In genomic region chr21:37675202-37675801, GRCh38 we compare ENCODE assay signal across 8 cellular contexts.
A peak's percentile ranks its signal among the peaks of the same experiment; 100 is the strongest.
DNase-seq lines count a peak whose midpoint lies in the region; ATAC-seq and TF ChIP-seq lines count a peak whose summit lies in the region.

No MANE protein-coding gene starts in this region.

- DNase-seq in AG09319 (ENCODE audit: extremely low read depth, low read depth) (no peak), NT2/D1 (ENCODE audit: low read depth, low spot score) (peak; percentile 71), foreskin keratinocyte (no peak), osteoblast (ENCODE audit: insufficient read length, low spot score, missing footprints) (peak; percentile 88), transverse colon (peak; percentile 45)

- peak overlapping the region; percentile 34 for H3K4me2 ChIP-seq in osteoblast (ENCODE audit: insufficient read depth, low read length)

- H3K27me3 Mint-ChIP-seq in activated T-helper 17 cell treated with anti-CD3 and anti-CD28 coated beads, Interleukin-2, amount 50 U/mL, for 72 hours: peaks cover 33% of the 10 kb centered on the region

- ATAC-seq in activated T-helper 17 cell treated with anti-CD3 and anti-CD28 coated beads, Interleukin-2, amount 50 U/mL, for 72 hours (replicated peaks): peak; percentile 57
- ATAC-seq in foreskin keratinocyte (peak; percentile 54), GM21528 (IDR thresholded peaks at IDR 0.05; ENCODE audit: low FRiP score, unreplicated experiment) (no peak)

- no peaks in the 10 kb centered on the region for H3K9me3 Mint-ChIP-seq in activated T-helper 17 cell treated with anti-CD3 and anti-CD28 coated beads, Interleukin-2, amount 50 U/mL, for 72 hours

- H3K4me1 Mint-ChIP-seq in activated T-helper 17 cell treated with anti-CD3 and anti-CD28 coated beads, Interleukin-2, amount 50 U/mL, for 72 hours: peaks cover 5% of the 10 kb centered on the region

- CTCF ChIA-PET in HEK293 (lab: Yijun Ruan, JAX): interaction anchor here (0.5 to 3.2 kb wide), 45 partner anchors 8 to 1032 kb away, joined by 3 to 29 read pairs (median 4); no protein-coding TSS in a partner anchor

- POLR2A ChIA-PET in HEK293 (lab: Yijun Ruan, JAX): no interaction called here

- H3K4me1 ChIP-seq in HEK293 (ENCODE audit: control insufficient read depth, insufficient read depth, low read length) (no peaks in the 10 kb centered on the region), NT2/D1 (ENCODE audit: insufficient read depth, insufficient read length) (peaks cover 8% of the 10 kb centered on the region), foreskin keratinocyte (no peaks in the 10 kb centered on the region), osteoblast (ENCODE audit: insufficient read depth, low read length) (peaks cover 9% of the 10 kb centered on the region), transverse colon (peaks cover 0 to 3% (median 1%) of the 10 kb centered on the region in 4 donors)

- intact Hi-C loops in transverse colon (cut with DNase I; ENCODE audit: low total_unique reads): no loop called here

- no peaks in the 10 kb centered on the region for H3K9me3 ChIP-seq in HEK293 (ENCODE audit: control insufficient read depth, insufficient read depth, low read depth, low read length)
- no peaks in the 10 kb centered on the region for H3K9me3 ChIP-seq in NT2/D1 (ENCODE audit: insufficient read depth, low read length)
- H3K9me3 ChIP-seq in osteoblast (ENCODE audit: low read depth, low read length): no peaks in the 10 kb centered on the region
- no peaks in the 10 kb centered on the region for H3K9me3 ChIP-seq in transverse colon

- H4K20me1 ChIP-seq in osteoblast (ENCODE audit: insufficient read depth, low read length): no peaks in the 10 kb centered on the region

- no peak for TF ChIP-seq EP300 in transverse colon (IDR thresholded peaks at IDR 0.05; ENCODE audit: low read depth)

- TF ChIP-seq POLR2A in transverse colon (IDR thresholded peaks at IDR 0.05): no peak

- 18% methylated on average over 25 of the region's 35 CpGs; no CpG with 5 or more reads in 1 of the 2 donors for WGBS in transverse colon (ENCODE audit: low coverage in 1 of 2), 2 donors

- peak; percentile 96 for TF ChIP-seq CTCF in AG09319 (IDR thresholded peaks at IDR 0.05; ENCODE audit: low read depth, low read length)
- TF ChIP-seq CTCF in HEK293 (tag by site-specific recombination; IDR thresholded peaks at IDR 0.05): peak; percentile 93
- TF ChIP-seq CTCF in foreskin keratinocyte (conservative IDR thresholded peaks at IDR 0.05): peak; percentile 87
- peak; percentile 85 for TF ChIP-seq CTCF in osteoblast (IDR thresholded peaks at IDR 0.05; ENCODE audit: extremely low read depth, low read depth, low read length)
- peak; percentile 62 to 94 (median 93) for TF ChIP-seq CTCF in transverse colon (IDR thresholded peaks at IDR 0.05)

- no peak overlapping the region for H3K4me3 ChIP-seq in HEK293 (ENCODE audit: low read depth, low read length)
- H3K4me3 ChIP-seq in NT2/D1 (ENCODE audit: insufficient read length, low read depth): peak overlapping the region; percentile 17
- peak overlapping the region; percentile 24 for H3K4me3 ChIP-seq in osteoblast (ENCODE audit: insufficient read depth, low read length)
- no peak overlapping the region for H3K4me3 ChIP-seq in transverse colon

- H3K36me3 ChIP-seq in HEK293 (ENCODE audit: control insufficient read depth in 2 of 2, insufficient read depth in 1 of 2, low read length in 2 of 2): no peaks in the 10 kb centered on the region
- no peaks in the 10 kb centered on the region for H3K36me3 ChIP-seq in NT2/D1 (ENCODE audit: insufficient read depth, insufficient read length, low read length)
- no peaks in the 10 kb centered on the region for H3K36me3 ChIP-seq in osteoblast (ENCODE audit: insufficient read depth, low read length)
- no peaks in the 10 kb centered on the region for H3K36me3 ChIP-seq in transverse colon

- H3K9ac ChIP-seq in NT2/D1 (ENCODE audit: insufficient read length, low read depth): peak overlapping the region; percentile 62

- in situ Hi-C loops in transverse colon (cut with MboI; ENCODE audit: low pct_ligation_motif_present in 1 of 4, low pct_unique_long_range_greater_than_20kb in 1 of 4, low sequenced_read_pairs in 3 of 4): loop anchor here in 1 of 4 donors (25.0 kb wide), 1 partner anchor 687 kb away; no protein-coding TSS in a partner anchor

- H3K4me3 Mint-ChIP-seq in activated T-helper 17 cell treated with anti-CD3 and anti-CD28 coated beads, Interleukin-2, amount 50 U/mL, for 72 hours: no peak overlapping the region

- H2AFZ ChIP-seq in osteoblast (ENCODE audit: low read length): peak overlapping the region; percentile 64

- H3K79me2 ChIP-seq in osteoblast (ENCODE audit: insufficient read depth, low read length): no peaks in the 10 kb centered on the region

- peaks cover 35% of the 10 kb centered on the region for H3K27me3 ChIP-seq in NT2/D1 (ENCODE audit: insufficient read depth, insufficient read length)
- H3K27me3 ChIP-seq in foreskin keratinocyte: peaks cover 41% of the 10 kb centered on the region
- peaks cover 40% of the 10 kb centered on the region for H3K27me3 ChIP-seq in osteoblast (ENCODE audit: insufficient read depth, low read length)
- H3K27me3 ChIP-seq in transverse colon: peaks cover 24% of the 10 kb centered on the region

- no peak overlapping the region for H3K27ac ChIP-seq in HEK293 (ENCODE audit: extremely low read depth, low read depth, low read length)
- no peak overlapping the region for H3K27ac ChIP-seq in foreskin keratinocyte
- no peak overlapping the region for H3K27ac ChIP-seq in osteoblast (ENCODE audit: low read depth, low read length)
- H3K27ac ChIP-seq in transverse colon: no peak overlapping the region

- H3K27ac Mint-ChIP-seq in activated T-helper 17 cell treated with anti-CD3 and anti-CD28 coated beads, Interleukin-2, amount 50 U/mL, for 72 hours: no peak overlapping the region

- H3K36me3 Mint-ChIP-seq in activated T-helper 17 cell treated with anti-CD3 and anti-CD28 coated beads, Interleukin-2, amount 50 U/mL, for 72 hours (ENCODE audit: low read depth): no peaks in the 10 kb centered on the region

TF ChIP-seq in HEK293, 187 proteins besides CTCF, POLR2A, EP300 and RAD21:
- TF ChIP-seq ZNF768 (tag by site-specific recombination; IDR thresholded peaks at IDR 0.05) (no peak), ZBTB10 (tag by site-specific recombination; IDR thresholded peaks at IDR 0.05) (peak; percentile 35; the same call in 1 of the 2 replicates), SP7 (tag by site-specific recombination; IDR thresholded peaks at IDR 0.05) (0 out of 2 replicates have a peak, but pooled peaks have one; percentile 16)

Comparison
In these comparisons a context has a peak if more than half of its experiments do, and no peak if none do; other contexts are left out.
1. DNase-seq: peak in NT2/D1 (single experiment), osteoblast (single experiment) and transverse colon (single experiment); none in AG09319 (single experiment) and foreskin keratinocyte (0 of 2).
2. H3K4me3 ChIP-seq: peak in NT2/D1 (single experiment) and osteoblast (single experiment); none in HEK293 (single experiment) and transverse colon (0 of 4).
3. Peak in every context shown above with its lines, with median percentiles within 50 percentile points of each other: CTCF ChIP-seq.